In the genomic region with DNA sequence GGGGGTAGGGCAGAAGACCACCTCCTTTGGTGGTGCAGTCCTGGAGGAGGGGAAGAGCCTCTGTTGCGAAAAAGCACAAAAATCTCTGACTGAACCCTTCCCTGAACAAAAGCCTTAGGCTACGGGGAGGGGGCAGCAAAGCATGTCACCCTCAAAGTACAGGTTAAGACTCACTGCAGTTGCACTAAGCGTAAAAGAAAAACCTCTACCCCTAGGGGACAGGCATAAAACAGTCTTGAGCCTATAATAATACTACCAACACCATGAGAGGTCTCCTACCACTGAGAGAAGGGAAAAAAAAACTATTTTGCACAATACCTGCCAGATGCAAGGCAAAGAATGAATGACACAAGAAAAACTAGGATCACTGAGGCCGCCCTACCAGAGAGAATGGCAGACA, we compare ENCODE assay signal across 16 cellular contexts.
"Had no signal": no experiment of that assay in that cellular context is flagged by ENCODE, and none has a peak within 500 bp of the region (broad histone marks: within the 10 kb centered on the region; RNA-seq: fewer than 3 reads in every experiment).

No MANE protein-coding gene starts in this region.

- H3K4me3 ChIP-seq: dorsolateral prefrontal cortex, lower lobe of right lung had no signal

- H3K27ac Mint-ChIP-seq: activated naive CD8-positive, alpha-beta T cell treated with anti-CD3 and anti-CD28 coated beads, Interleukin-2, amount 10 ng/mL, durations not matched to agents 7 days and 5 days; activated T-helper 1 cell treated with anti-CD3 and anti-CD28 coated beads, Interleukin-12 subunit alpha, Interleukin-12 subunit beta, Interleukin-2, Interleukin-4 antibody, amounts not matched to agents 30 ng/mL and 10 ng/mL and 1 ng/mL, durations not matched to agents 14 hours and 24 hours and 36 hours; nephron had no signal

- H3K9me3 ChIP-seq: lower lobe of right lung had no signal

- H3K9me3 Mint-ChIP-seq: activated naive CD8-positive, alpha-beta T cell treated with anti-CD3 and anti-CD28 coated beads, Interleukin-2, amount 10 ng/mL, durations not matched to agents 7 days and 5 days; activated T-helper 1 cell treated with anti-CD3 and anti-CD28 coated beads, Interleukin-12 subunit alpha, Interleukin-12 subunit beta, Interleukin-2, Interleukin-4 antibody, amounts not matched to agents 30 ng/mL and 10 ng/mL and 1 ng/mL, durations not matched to agents 14 hours and 24 hours and 36 hours; nephron had no signal

- DNase-seq: activated CD4-positive, alpha-beta T cell treated with anti-CD3 and anti-CD28 coated beads, Interleukin-2, amount 50 U/mL, for 1 hour; activated CD4-positive, CD25-positive, alpha-beta regulatory T cell treated with anti-CD3 and anti-CD28 coated beads, Interleukin-2, amount 50 U/mL, for 72 hours; activated CD8-positive, alpha-beta memory T cell treated with anti-CD3 and anti-CD28 coated beads, Interleukin-2, amount 50 U/mL, for 4 hours; activated naive CD8-positive, alpha-beta T cell treated with anti-CD3 and anti-CD28 coated beads, Interleukin-2, amount 10 ng/mL, durations not matched to agents 7 days and 5 days; amygdala; dorsolateral prefrontal cortex; erythroblast; foreskin melanocyte; hypothalamus; lower lobe of right lung; retina; stimulated activated naive CD4-positive, alpha-beta T cell; T-helper 1 cell; T1000 had no signal

- H3K27me3 Mint-ChIP-seq: activated naive CD8-positive, alpha-beta T cell treated with anti-CD3 and anti-CD28 coated beads, Interleukin-2, amount 10 ng/mL, durations not matched to agents 7 days and 5 days had no signal

- ATAC-seq: lower lobe of right lung had no signal

- H3K27ac ChIP-seq: dorsolateral prefrontal cortex, lower lobe of right lung had no signal

- H3K27me3 ChIP-seq: dorsolateral prefrontal cortex had no signal

- H3K4me3 Mint-ChIP-seq: activated naive CD8-positive, alpha-beta T cell treated with anti-CD3 and anti-CD28 coated beads, Interleukin-2, amount 10 ng/mL, durations not matched to agents 7 days and 5 days; activated T-helper 1 cell treated with anti-CD3 and anti-CD28 coated beads, Interleukin-12 subunit alpha, Interleukin-12 subunit beta, Interleukin-2, Interleukin-4 antibody, amounts not matched to agents 30 ng/mL and 10 ng/mL and 1 ng/mL, durations not matched to agents 14 hours and 24 hours and 36 hours; nephron had no signal
